In the genomic region with DNA sequence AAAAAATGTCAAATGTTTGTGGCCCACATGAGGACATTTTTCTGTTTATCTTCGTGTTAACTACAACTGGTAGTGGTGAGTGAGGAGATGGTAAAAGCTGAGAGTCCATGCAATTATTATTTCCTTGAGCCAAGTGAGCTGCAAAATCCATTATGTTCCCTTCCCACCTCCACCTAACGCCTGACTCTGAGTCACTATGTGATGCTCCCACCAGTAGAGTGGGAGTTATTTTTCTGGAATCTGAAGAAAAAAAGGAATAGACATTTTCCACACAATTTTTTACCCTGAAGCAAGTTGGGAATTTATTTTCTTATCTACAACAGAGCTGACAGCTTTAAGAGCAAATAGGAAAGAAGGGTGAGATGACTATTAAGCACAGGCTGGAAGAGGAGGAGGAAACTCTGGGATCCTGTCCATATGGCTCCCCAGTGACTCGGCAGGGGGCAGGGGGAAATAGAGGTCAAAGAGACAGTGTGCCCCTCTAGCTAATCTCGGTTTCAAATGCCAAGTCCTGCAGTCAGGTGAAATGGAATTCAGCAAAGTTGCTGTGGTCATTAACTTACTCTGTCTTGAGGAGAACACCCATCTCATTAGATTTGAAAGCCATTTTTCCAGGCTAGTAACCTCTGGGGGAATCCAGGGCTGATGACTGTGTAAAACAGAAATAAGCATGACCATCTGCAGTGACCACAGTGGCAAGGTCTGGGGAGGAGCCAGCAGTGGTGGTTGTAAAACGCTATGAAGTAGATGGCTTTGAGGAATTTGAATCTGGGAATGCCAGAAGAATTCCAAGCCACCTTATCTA, we compare ENCODE assay signal across 12 cellular contexts.
DNase-seq lines count a peak whose midpoint lies in the region; ATAC-seq lines count a peak whose summit lies in the region.
"Had no signal": no experiment of that assay in that cellular context is flagged by ENCODE, and none has a peak within 500 bp of the region (broad histone marks: within the 10 kb centered on the region; RNA-seq: fewer than 3 reads in every experiment).

No MANE protein-coding gene starts in this region.

- H3K36me3 Mint-ChIP-seq in activated T-cell treated with anti-CD3 and anti-CD28 coated beads, Interleukin-2, amount 50 U/mL, for 4 hours (ENCODE audit: insufficient read depth) = no peaks in the 10 kb centered on the region

- H3K4me1 Mint-ChIP-seq in activated T-cell treated with anti-CD3 and anti-CD28 coated beads, Interleukin-2, amount 50 U/mL, for 4 hours (ENCODE audit: low read depth) = no peaks in the 10 kb centered on the region

- DNase-seq in NCI-H82 (lab: John Stamatoyannopoulos, UW) = peak; percentile 39
- DNase-seq in NCI-H82 treated with DMSO at 0.1 percent for 48 hours (lab: John Stamatoyannopoulos, UW; ENCODE audit: unreplicated experiment) = no peak
- peak; percentile 94 for DNase-seq in astrocyte of the hippocampus (ENCODE audit: low read depth, low spot score)
- peak; percentile 96 for DNase-seq in kidney glomerular epithelial cell (lab: John Stamatoyannopoulos, UW)
- peak; percentile 10 for DNase-seq in smooth muscle cell of the brain vasculature (ENCODE audit: low read depth, low spot score)
- DNase-seq in ureter (ENCODE audit: low spot score) = no peak
- no peak for DNase-seq in activated T-cell treated with anti-CD3 and anti-CD28 coated beads, Interleukin-2, amount 50 U/mL, for 4 hours
- DNase-seq: H7, left ventricle myocardium inferior had no signal

- no peak overlapping the region for H3K4me3 Mint-ChIP-seq in activated T-cell treated with anti-CD3 and anti-CD28 coated beads, Interleukin-2, amount 50 U/mL, for 4 hours
- H3K4me3 Mint-ChIP-seq: T-helper 1 cell treated with Interleukin-12 subunit alpha and Interleukin-12 subunit beta and Interleukin-4 antibody, amounts not matched to agents 30 μg/mL and 1 μg/mL, for 36 hours had no signal

- H3K9me3 Mint-ChIP-seq in activated T-cell treated with anti-CD3 and anti-CD28 coated beads, Interleukin-2, amount 50 U/mL, for 4 hours = no peaks in the 10 kb centered on the region
- H3K9me3 Mint-ChIP-seq: T-helper 1 cell treated with Interleukin-12 subunit alpha and Interleukin-12 subunit beta and Interleukin-4 antibody, amounts not matched to agents 30 μg/mL and 1 μg/mL, for 36 hours had no signal

- ATAC-seq in activated T-cell treated with anti-CD3 and anti-CD28 coated beads, Interleukin-2, amount 50 U/mL, for 4 hours = no peak
- ATAC-seq in GM18909 (IDR thresholded peaks at IDR 0.05; ENCODE audit: poor library complexity, unreplicated experiment) = no peak
- ATAC-seq: esophagus mucosa had no signal

- peaks cover 6% of the 10 kb centered on the region for H3K27me3 Mint-ChIP-seq in activated T-cell treated with anti-CD3 and anti-CD28 coated beads, Interleukin-2, amount 50 U/mL, for 4 hours (ENCODE audit: low read depth)

Comparison
In these comparisons a context has a peak if more than half of its experiments do, and no peak if none do; other contexts are left out.
1. DNase-seq: peak in NCI-H82 (single experiment), astrocyte of the hippocampus (single experiment), kidney glomerular epithelial cell (single experiment) and smooth muscle cell of the brain vasculature (single experiment); none in NCI-H82 treated with DMSO at 0.1 percent for 48 hours (single experiment), ureter (single experiment) and activated T-cell treated with anti-CD3 and anti-CD28 coated beads, Interleukin-2, amount 50 U/mL, for 4 hours (single experiment).